Comparison of ENCODE assay signal across 8 cellular contexts in the genomic region with DNA sequence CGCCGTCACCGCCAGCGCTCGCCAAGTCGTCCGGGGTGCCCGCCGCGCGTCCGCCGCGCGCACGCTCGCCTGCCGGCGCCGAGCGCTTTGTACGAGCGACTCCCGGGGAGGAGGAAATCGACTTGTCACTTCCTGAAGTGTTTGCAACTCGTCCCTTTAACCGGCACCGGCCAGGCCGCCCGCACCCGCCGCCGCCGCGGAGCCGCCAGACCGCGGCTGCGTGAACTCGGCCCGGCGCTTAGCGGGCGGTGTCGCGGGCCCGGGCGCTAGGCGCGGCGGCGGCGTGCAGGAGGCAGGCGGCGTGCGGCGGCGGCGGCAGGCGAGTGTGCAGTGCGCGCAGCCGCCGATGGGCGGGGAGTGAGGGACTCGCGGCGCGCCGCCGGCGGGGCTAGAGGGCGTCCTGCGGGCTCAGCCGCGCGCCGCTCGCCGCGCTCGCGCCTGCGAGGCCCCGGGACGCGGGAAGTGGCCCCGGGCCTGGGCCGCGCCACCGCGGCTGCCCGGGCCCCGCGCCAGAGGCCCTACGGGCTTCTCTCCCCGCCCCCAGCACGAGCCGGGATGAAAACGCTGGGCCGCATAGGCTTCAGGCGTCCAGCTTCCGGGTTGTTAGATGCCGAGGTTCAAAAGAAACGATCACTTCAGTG. TPM values are rescaled to one million over a fixed set of nuclear protein-coding genes. Genes with fewer than 3 reads are reported as not detected.
DNase-seq lines count a peak whose midpoint lies in the region; ATAC-seq and TF ChIP-seq lines count a peak whose summit lies in the region.

Gene FAM53B, minus strand, starts transcription at position 332 of the 641 bp plus-strand sequence. CDS start 37,665 bp downstream, outside the sequence.

- H3K36me3 Mint-ChIP-seq in endodermal cell (ENCODE audit: low read depth), result peaks cover 2% of the 10 kb centered on the region

- H3K27me3 Mint-ChIP-seq in endodermal cell (ENCODE audit: insufficient read depth), result no peaks in the 10 kb centered on the region

- H3K4me3 Mint-ChIP-seq in endodermal cell, result peak within 1 kb of the TSS; percentile 84

- peak; percentile 67 for ATAC-seq in HG03139 (IDR thresholded peaks at IDR 0.05; ENCODE audit: unreplicated experiment)

- H3K4me3 ChIP-seq in endodermal cell (ENCODE audit: low read length), result peak within 1 kb of the TSS; percentile 80

- no peaks in the 10 kb centered on the region for H3K27me3 ChIP-seq in endodermal cell (ENCODE audit: control insufficient read depth, insufficient read depth, low read length, poor library complexity, severe bottlenecking)

- no peaks in the 10 kb centered on the region for H3K9me3 ChIP-seq in endodermal cell (ENCODE audit: control insufficient read depth, low read length)

- peaks cover 13% of the 10 kb centered on the region for H3K36me3 ChIP-seq in endodermal cell (ENCODE audit: control insufficient read depth, insufficient read depth, low read length)

- no peak for TF ChIP-seq CTCF in endodermal cell (conservative IDR thresholded peaks at IDR 0.05)

- H3K27ac ChIP-seq in endodermal cell (ENCODE audit: low read depth, low read length), result peak within 1 kb of the TSS; percentile 76

- peak; percentile 73 for TF ChIP-seq POLR2A in GM18951 (IDR thresholded peaks at IDR 0.05; ENCODE audit: extremely low read depth, insufficient read depth, insufficient read length)

- WGBS in endodermal cell (ENCODE audit: insufficient coverage in 1 of 2, insufficient read length in 1 of 2), 2 experiments, result 0 to 1% methylated on average over 15 to 105 of the region's 105 CpGs

- peaks cover 21% of the 10 kb centered on the region for H3K4me1 ChIP-seq in endodermal cell (ENCODE audit: control insufficient read depth, insufficient read depth, low read length)

- DNase-seq in Ammon's horn (ENCODE audit: low spot score) (peak; percentile 90), NOMO-1 (lab: John Stamatoyannopoulos, UW; ENCODE audit: unreplicated experiment in 2 of 2) (peak; percentile 69 to 79), endodermal cell (peak; percentile 89), mesenteric fat pad (ENCODE audit: low spot score) (peak; percentile 94)
- DNase-seq in activated CD8-positive, alpha-beta memory T cell treated with anti-CD3 and anti-CD28 coated beads for 48 hours (ENCODE audit: low read depth in 2 of 3, low spot score in 2 of 3), result peak in 2 of 3 experiments; percentile 43 to 59
- peak; percentile 54 for DNase-seq in stimulated activated CD8-positive, alpha-beta memory T cell treated with anti-CD3 and anti-CD28 coated beads, Interleukin-15, amount 100 ng/mL, for 1 hour (ENCODE audit: low read depth)

- H3K9me3 Mint-ChIP-seq in endodermal cell, result no peaks in the 10 kb centered on the region

- peak within 1 kb of the TSS; percentile 69 for H3K9ac ChIP-seq in endodermal cell (ENCODE audit: extremely low read depth, low read length, poor library complexity, severe bottlenecking)

- H3K4me1 Mint-ChIP-seq in endodermal cell, result peaks cover 43% of the 10 kb centered on the region

- peak within 1 kb of the TSS; percentile 92 for H3K27ac Mint-ChIP-seq in endodermal cell

- in situ Hi-C loops in GM18951 (cut with MboI; ENCODE audit: low sequenced_read_pairs, unreplicated experiment), result loop anchor here (10.0 kb wide), 1 partner anchor 209 kb away; no protein-coding TSS in a partner anchor

RNA-seq across cellular contexts. Expression of gene FAM53B, which starts in this region (rescaled TPM):
- total RNA-seq in endodermal cell (10 to 100 TPM; 19.3 to 22.6 TPM), mesenteric fat pad (35.0 TPM)
- polyA plus RNA-seq in endodermal cell (2013, experiment 1 of 2), result 21.4 TPM
- polyA plus RNA-seq in endodermal cell (2013, experiment 2 of 2), result 20.2 TPM

Comparison
In these comparisons a context has a peak if more than half of its experiments do, and no peak if none do; other contexts are left out.
1. Peak in every context shown above with its lines: DNase-seq, ATAC-seq, H3K4me3 ChIP-seq and H3K27ac ChIP-seq.